17 cellular contexts compared by ENCODE assay signal in the genomic region with DNA sequence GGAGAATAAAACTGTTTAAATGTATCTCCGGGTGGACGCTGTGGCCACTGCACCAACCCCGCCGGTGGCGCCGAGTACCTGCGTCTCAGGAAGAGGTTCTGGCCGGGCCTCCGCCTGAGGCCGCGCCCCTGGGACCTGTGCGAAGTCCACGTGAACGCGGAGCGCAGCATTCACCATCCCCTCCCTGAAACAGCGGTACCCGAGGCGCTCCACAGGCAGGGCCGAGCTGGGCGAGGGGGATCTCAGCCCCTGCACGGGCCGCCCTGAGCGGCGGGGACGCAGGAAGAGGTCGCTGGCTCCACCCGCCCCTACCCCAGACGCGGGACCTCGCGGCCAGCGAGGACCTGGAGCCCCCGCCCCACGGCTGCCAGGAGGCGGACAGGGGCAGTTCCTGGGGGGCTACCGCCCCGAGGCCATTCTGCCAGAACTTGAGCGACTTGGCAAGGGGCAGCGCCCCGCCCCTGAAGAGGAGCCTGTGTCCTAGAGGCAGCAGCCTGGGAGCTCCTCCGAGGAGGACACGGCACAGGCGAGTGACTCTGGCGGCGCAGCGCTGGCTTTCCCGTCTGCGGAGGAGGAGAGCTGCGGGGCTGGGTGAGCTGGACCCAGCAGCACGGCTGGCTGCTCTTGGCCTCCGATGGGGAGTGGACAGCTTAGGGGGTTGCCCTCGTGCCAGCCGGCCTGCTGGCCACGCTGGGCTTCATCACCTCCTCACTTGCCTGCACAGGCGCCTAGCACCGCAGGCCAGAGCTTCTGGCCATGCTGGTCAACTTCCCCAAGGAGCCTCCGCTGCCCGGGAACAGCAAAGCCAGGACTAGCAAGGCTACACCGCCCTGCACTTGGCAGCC. TPM values are rescaled to one million over a fixed set of nuclear protein-coding genes. Genes with fewer than 3 reads are reported as not detected.
DNase-seq lines count a peak whose midpoint lies in the region; ATAC-seq and TF ChIP-seq lines count a peak whose summit lies in the region.
"Had no signal": no experiment of that assay in that cellular context is flagged by ENCODE, and none has a peak within 500 bp of the region (broad histone marks: within the 10 kb centered on the region; RNA-seq: fewer than 3 reads in every experiment).

No MANE protein-coding gene starts in this region.

- no peaks in the 10 kb centered on the region for H3K36me3 Mint-ChIP-seq in chondrocyte (ENCODE audit: low read depth)

- H3K4me1 ChIP-seq in mesendoderm (ENCODE audit: control insufficient read depth, low read depth, low read length): no peaks in the 10 kb centered on the region

- H3K36me3 ChIP-seq in mesendoderm (ENCODE audit: control insufficient read depth, insufficient read depth, low read length): no peaks in the 10 kb centered on the region

- peak overlapping the region; percentile 7 for H3K56ac ChIP-seq in mesendoderm (ENCODE audit: low read length)

- DNase-seq in AG20443 (ENCODE audit: low spot score) (peak; percentile 8), ELF-1 (ENCODE audit: low read depth, low spot score) (peak; percentile 48), chondrocyte (ENCODE audit: low spot score) (peak; percentile 94), mesendoderm (peak; percentile 26), SW 1271 (lab: John Stamatoyannopoulos, UW) (no peak), NCI-H146 treated with DMSO at 0.1 percent for 48 hours (lab: John Stamatoyannopoulos, UW; ENCODE audit: unreplicated experiment) (no peak)
- DNase-seq: amniotic stem cell, dermis blood vessel endothelial cell, GF-D8, naive B cell, small intestine had no signal

- H4K5ac ChIP-seq in mesendoderm (ENCODE audit: low read length): no peak overlapping the region

- H3K9me3 Mint-ChIP-seq in chondrocyte (ENCODE audit: low read depth): no peaks in the 10 kb centered on the region

- ATAC-seq in GM19328 (IDR thresholded peaks at IDR 0.05; ENCODE audit: unreplicated experiment): no peak
- ATAC-seq in HG02588 (IDR thresholded peaks at IDR 0.05; ENCODE audit: unreplicated experiment): no peak
- ATAC-seq: HCT116 had no signal

- H3K27me3 Mint-ChIP-seq in chondrocyte (ENCODE audit: low read depth): peaks cover 13% of the 10 kb centered on the region

- H3K4me3 ChIP-seq in mesendoderm (ENCODE audit: low read length): no peak overlapping the region

- no peaks in the 10 kb centered on the region for H3K79me2 ChIP-seq in mesendoderm (ENCODE audit: control insufficient read depth, insufficient read depth, low read length)

- H4K8ac ChIP-seq in mesendoderm (ENCODE audit: low read depth, low read length): no peak overlapping the region

- no peak overlapping the region for H2BK120ac ChIP-seq in mesendoderm (ENCODE audit: low read depth, low read length)

- H3K4ac ChIP-seq in mesendoderm (ENCODE audit: low read depth, low read length): no peak overlapping the region

- no peak overlapping the region for H3K9ac ChIP-seq in mesendoderm (ENCODE audit: low read length)

- H3K4me2 ChIP-seq in mesendoderm (ENCODE audit: low read length): peak overlapping the region; percentile 31

- no peak overlapping the region for H3K27ac Mint-ChIP-seq in chondrocyte (ENCODE audit: unreplicated experiment)
- H3K27ac Mint-ChIP-seq: naive B cell had no signal

- no CpG with 5 or more reads among the region's 60 CpGs for WGBS in mesendoderm (ENCODE audit: extremely low coverage, insufficient coverage, low lambda C conversion rate)

- H3K27me3 ChIP-seq in mesendoderm (ENCODE audit: insufficient read depth, low read length, poor library complexity): peaks cover 7% of the 10 kb centered on the region

- H2AK5ac ChIP-seq in mesendoderm (ENCODE audit: low read length): no peak overlapping the region

- H3K18ac ChIP-seq in mesendoderm (ENCODE audit: low read length): no peak overlapping the region

- H2BK5ac ChIP-seq in mesendoderm (ENCODE audit: low read length): no peak overlapping the region

- H3K4me3 Mint-ChIP-seq in chondrocyte (ENCODE audit: unreplicated experiment): no peak overlapping the region
- H3K4me3 Mint-ChIP-seq: naive B cell had no signal

- TF ChIP-seq CTCF in chondrocyte (IDR thresholded peaks at IDR 0.05): no peak

- H3K4me1 Mint-ChIP-seq in chondrocyte (ENCODE audit: low read depth): no peaks in the 10 kb centered on the region
- H3K4me1 Mint-ChIP-seq: naive B cell had no signal

- no peak overlapping the region for H3K27ac ChIP-seq in mesendoderm (ENCODE audit: low read depth, low read length)
- H3K27ac ChIP-seq: C4-2B had no signal

- H3K79me1 ChIP-seq in mesendoderm (ENCODE audit: low read length): no peaks in the 10 kb centered on the region

- H3K23ac ChIP-seq in mesendoderm (ENCODE audit: low read length): no peak overlapping the region

- no peak overlapping the region for H2BK15ac ChIP-seq in mesendoderm (replicated peaks; ENCODE audit: low read depth)

RNA-seq across cellular contexts. Expression of gene TEKT4, which starts 9.7 kb away (rescaled TPM):
- not detected in 3 replicates for total RNA-seq in chondrocyte
- polyA plus RNA-seq in mesendoderm (2013, experiment 1 of 2): not detected
- polyA plus RNA-seq in mesendoderm (2013, experiment 2 of 2): 0.04 TPM
- total RNA-seq: dermis blood vessel endothelial cell, fibroblast of villous mesenchyme, temporal lobe had no signal
- polyA plus RNA-seq: small intestine had no signal

Comparison
In these comparisons a context has a peak if more than half of its experiments do, and no peak if none do; other contexts are left out.
1. DNase-seq: peak in AG20443 (single experiment), ELF-1 (single experiment), chondrocyte (single experiment) and mesendoderm (single experiment); none in SW 1271 (0 of 2) and NCI-H146 treated with DMSO at 0.1 percent for 48 hours (single experiment).